ENCODE assay signal across 8 cellular contexts in genomic region chr2:169827272-169828140, GRCh38. TPM values are rescaled to one million over a fixed set of nuclear protein-coding genes. Genes with fewer than 3 reads are reported as not detected.
DNase-seq lines count a peak whose midpoint lies in the region; TF ChIP-seq lines count a peak whose summit lies in the region.

TSS of gene UBR3 (plus strand) at chr2:169827454. CDS start at chr2:169827508, 54 bp downstream.

- peaks cover 63% of the 10 kb centered on the region for H3K4me1 Mint-ChIP-seq in HFFc6 (ENCODE audit: low read depth)
- peaks cover 53% of the 10 kb centered on the region for H3K4me1 Mint-ChIP-seq in activated naive CD8-positive, alpha-beta T cell (ENCODE audit: low read depth)

- peak; percentile 71 for TF ChIP-seq POLR2A in NB4 (IDR thresholded peaks at IDR 0.05; ENCODE audit: extremely low read depth, insufficient read length)
- peak; percentile 56 for TF ChIP-seq POLR2A in testis (IDR thresholded peaks at IDR 0.05)

- H3K4me3 ChIP-seq in GM08714 (ENCODE audit: low read length), result peak within 1 kb of the TSS; percentile 77
- peak within 1 kb of the TSS; percentile 83 for H3K4me3 ChIP-seq in NB4 (ENCODE audit: low read depth, low read length)
- H3K4me3 ChIP-seq in osteoblast (ENCODE audit: insufficient read depth, low read length), result peak within 1 kb of the TSS; percentile 95
- peak within 1 kb of the TSS; percentile 87 to 95 for H3K4me3 ChIP-seq in testis

- H4K20me1 ChIP-seq in osteoblast (ENCODE audit: insufficient read depth, low read length), result peaks cover 39% of the 10 kb centered on the region

- no peaks in the 10 kb centered on the region for H3K9me3 ChIP-seq in osteoblast (ENCODE audit: low read depth, low read length)
- no peaks in the 10 kb centered on the region for H3K9me3 ChIP-seq in testis

- H3K36me3 ChIP-seq in osteoblast (ENCODE audit: insufficient read depth, low read length) (peaks cover 3% of the 10 kb centered on the region), testis (ENCODE audit: low read depth, missing control alignments) (no peaks in the 10 kb centered on the region)

- peak within 1 kb of the TSS; percentile 99 for H3K4me3 Mint-ChIP-seq in HFFc6
- H3K4me3 Mint-ChIP-seq in activated naive CD8-positive, alpha-beta T cell, result peak within 1 kb of the TSS; percentile 97

- H3K27ac Mint-ChIP-seq in HFFc6, result peak within 1 kb of the TSS; percentile 81
- peak within 1 kb of the TSS; percentile 94 for H3K27ac Mint-ChIP-seq in activated naive CD8-positive, alpha-beta T cell

- peaks cover 27% of the 10 kb centered on the region for H3K36me3 Mint-ChIP-seq in HFFc6 (ENCODE audit: low read depth)
- peaks cover 2% of the 10 kb centered on the region for H3K36me3 Mint-ChIP-seq in activated naive CD8-positive, alpha-beta T cell

- intact Hi-C loops in testis (cut with DNase I; ENCODE audit: low total_unique reads), result loop anchor here (10.0 kb wide), 1 partner anchor 97 kb away; no protein-coding TSS in a partner anchor

- H3K27ac ChIP-seq in osteoblast (ENCODE audit: low read depth, low read length) (peak within 1 kb of the TSS; percentile 66), testis (peak within 1 kb of the TSS; percentile 84 to 93)

- no peaks in the 10 kb centered on the region for H3K9me3 Mint-ChIP-seq in HFFc6
- H3K9me3 Mint-ChIP-seq in activated naive CD8-positive, alpha-beta T cell (ENCODE audit: low read depth), result no peaks in the 10 kb centered on the region

- H3K27me3 Mint-ChIP-seq in HFFc6 (ENCODE audit: insufficient read depth), result no peaks in the 10 kb centered on the region; the same call in 1 of the 2 replicates
- H3K27me3 Mint-ChIP-seq in activated naive CD8-positive, alpha-beta T cell, result no peaks in the 10 kb centered on the region

- no peaks in the 10 kb centered on the region for H3K27me3 ChIP-seq in osteoblast (ENCODE audit: insufficient read depth, low read length)
- no peaks in the 10 kb centered on the region for H3K27me3 ChIP-seq in testis

- 0% methylated on average over 15 to 52 of the region's 104 CpGs for WGBS in testis, 2 donors

- peaks cover 72% of the 10 kb centered on the region for H3K79me2 ChIP-seq in osteoblast (ENCODE audit: insufficient read depth, low read length)

- peak; percentile 89 for DNase-seq in HFFc6
- peak; percentile 95 for DNase-seq in NB4 (ENCODE audit: low read depth)
- peak; percentile 92 for DNase-seq in SKM-1 treated with dmso at 0.1 percent for 144 hours (lab: John Stamatoyannopoulos, UW; ENCODE audit: unreplicated experiment)
- peak; percentile 95 for DNase-seq in glomerular visceral epithelial cell (ENCODE audit: extremely low spot score)
- peak; percentile 100 for DNase-seq in osteoblast (ENCODE audit: insufficient read length, low spot score, missing footprints)
- DNase-seq in testis, result peak; percentile 96

- H3K4me1 ChIP-seq in osteoblast (ENCODE audit: insufficient read depth, low read length) (peaks cover 34% of the 10 kb centered on the region), testis (peaks cover 12% of the 10 kb centered on the region)

- peak within 1 kb of the TSS; percentile 83 for H2AFZ ChIP-seq in osteoblast (ENCODE audit: low read length)

- peak within 1 kb of the TSS; percentile 89 for H3K4me2 ChIP-seq in osteoblast (ENCODE audit: insufficient read depth, low read length)

- TF ChIP-seq CTCF in HFFc6 (IDR thresholded peaks at IDR 0.05), result no peak
- no peak for TF ChIP-seq CTCF in NB4 (IDR thresholded peaks at IDR 0.05; ENCODE audit: low read depth, low read length)
- no peak for TF ChIP-seq CTCF in osteoblast (IDR thresholded peaks at IDR 0.05; ENCODE audit: extremely low read depth, low read depth, low read length)
- TF ChIP-seq CTCF in testis (IDR thresholded peaks at IDR 0.05), result no peak

RNA-seq across cellular contexts. Expression of gene UBR3, which starts in this region (rescaled TPM):
- total RNA-seq in HFFc6 (2021; fragmentation: NEBNext Ultra II Directional; extraction: Animal tissue kit (Norgen Biotek cat#: 25700)), result 10 to 100 TPM; 30.1 to 46.3 (median 40.5) TPM
- total RNA-seq in osteoblast, result 42.7 and 50.1 TPM in 2 replicates
- 100 to 1,000 TPM; 122 to 132 TPM for total RNA-seq in testis
- 24.3 TPM for polyA plus RNA-seq in testis (ENCODE audit: insufficient read depth, low read depth, low replicate concordance)

Comparison
In these comparisons a context has a peak if more than half of its experiments do, and no peak if none do; other contexts are left out.
1. Peak in every context shown above with its lines: DNase-seq, H3K4me3 ChIP-seq and H3K27ac ChIP-seq.